Comparison of ENCODE assay signal across 10 cellular contexts in the genomic region with DNA sequence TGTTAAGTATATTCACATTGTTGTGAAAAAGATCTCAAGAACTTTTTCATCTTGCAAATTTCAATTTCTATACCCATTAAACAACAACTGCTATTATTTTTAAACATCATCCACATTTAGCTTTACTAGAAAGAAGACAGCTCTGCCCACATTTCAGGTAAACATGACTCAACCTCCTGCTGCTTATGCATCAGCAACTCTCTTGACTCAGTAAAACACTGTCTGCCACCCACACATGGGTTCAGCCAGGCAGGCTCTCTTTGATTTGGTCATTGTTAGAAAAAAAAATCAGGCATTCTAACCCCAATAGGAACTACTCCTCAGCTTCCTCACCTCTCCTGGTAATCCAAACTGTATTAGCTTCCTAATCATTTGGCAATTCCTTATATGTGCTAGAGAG. TPM values are rescaled to one million over a fixed set of nuclear protein-coding genes. Genes with fewer than 3 reads are reported as not detected.
DNase-seq lines count a peak whose midpoint lies in the region; ATAC-seq and TF ChIP-seq lines count a peak whose summit lies in the region.
"Had no signal": no experiment of that assay in that cellular context is flagged by ENCODE, and none has a peak within 500 bp of the region (broad histone marks: within the 10 kb centered on the region; RNA-seq: fewer than 3 reads in every experiment).

No MANE protein-coding gene starts in this region.

- POLR2A ChIA-PET in GM10248 (lab: Yijun Ruan, JAX): interaction anchor here (0.6 to 0.7 kb wide), 2 partner anchors 12 to 145 kb away, joined by 3 to 5 read pairs; no protein-coding TSS in a partner anchor

- intact Hi-C loops in lower leg skin (cut with DNase I; ENCODE audit: low total_unique reads): no loop called here

- H3K9me3 ChIP-seq in Peyer's patch: no peaks in the 10 kb centered on the region

- peak overlapping the region; percentile 32 for H3K27ac ChIP-seq in layer of hippocampus (ENCODE audit: low read depth, low read length)
- no peak overlapping the region for H3K27ac ChIP-seq in Peyer's patch
- H3K27ac ChIP-seq: HL-60 had no signal

- peak; percentile 39 for DNase-seq in GM10248 (ENCODE audit: extremely low spot score)
- peak; percentile 74 for DNase-seq in activated CD4-positive, alpha-beta T cell treated with anti-CD3 and anti-CD28 coated beads for 48 hours
- no peak for DNase-seq in effector CD8-positive, alpha-beta T cell (lab: John Stamatoyannopoulos, UW)
- DNase-seq in lower leg skin (ENCODE audit: low spot score in 2 of 2): no peak
- no peak for DNase-seq in DMS153 (lab: John Stamatoyannopoulos, UW)
- no peak for DNase-seq in Peyer's patch

- peak; percentile 41 for ATAC-seq in HG02571 (IDR thresholded peaks at IDR 0.05; ENCODE audit: unreplicated experiment)
- ATAC-seq: Panc1 had no signal

- CTCF ChIA-PET in GM10248 (lab: Yijun Ruan, JAX): interaction anchor here (1.4 to 21.2 kb wide), 5 partner anchors 8 to 62 kb away, joined by 3 to 306 read pairs (median 10); a partner anchor contains a TSS

- TF ChIP-seq POLR2A in lower leg skin (IDR thresholded peaks at IDR 0.05) (no peak), Peyer's patch (IDR thresholded peaks at IDR 0.05) (no peak)

- no peaks in the 10 kb centered on the region for H3K36me3 ChIP-seq in Peyer's patch

- no peaks in the 10 kb centered on the region for H3K4me1 ChIP-seq in Peyer's patch

- TF ChIP-seq CTCF in GM10248 (IDR thresholded peaks at IDR 0.05; ENCODE audit: control extremely low read depth, extremely low read depth, low read depth, missing control alignments): no peak
- TF ChIP-seq CTCF in lower leg skin (IDR thresholded peaks at IDR 0.05): no peak
- no peak for TF ChIP-seq CTCF in Peyer's patch (IDR thresholded peaks at IDR 0.05)

- no peaks in the 10 kb centered on the region for H3K27me3 ChIP-seq in layer of hippocampus (ENCODE audit: control insufficient read depth, insufficient read depth, low read length)
- no peaks in the 10 kb centered on the region for H3K27me3 ChIP-seq in Peyer's patch

- no peak overlapping the region for H3K4me3 ChIP-seq in lower leg skin (ENCODE audit: low read depth, poor library complexity, severe bottlenecking)
- H3K4me3 ChIP-seq in Peyer's patch: no peak overlapping the region

RNA-seq across cellular contexts. Expression of a gene that starts 5.1 kb away (rescaled TPM):
- total RNA-seq in lower leg skin (100 to 1,000 TPM in 1 of 4 donors, 10 to 100 TPM in 3; 57.6 to 113 (median 87.2) TPM), Peyer's patch (10 to 100 TPM; 11.6 to 41.0 (median 39.2) TPM)

RNA-seq across cellular contexts. Expression of a gene that starts 17.8 kb away (rescaled TPM):
- total RNA-seq in lower leg skin (10 to 100 TPM; 28.6 to 51.2 (median 41.3) TPM), Peyer's patch (10 to 100 TPM; 19.0 to 41.0 (median 27.4) TPM)

RNA-seq across cellular contexts. Expression of a gene that starts 35.3 kb away (rescaled TPM):
- not detected for total RNA-seq in lower leg skin
- total RNA-seq in Peyer's patch: not detected

RNA-seq across cellular contexts. Expression of a gene that starts 59.5 kb away (rescaled TPM):
- not detected for total RNA-seq in lower leg skin
- total RNA-seq in Peyer's patch: not detected

Comparison
In these comparisons a context has a peak if more than half of its experiments do, and no peak if none do; other contexts are left out.
1. DNase-seq: peak in GM10248 (single experiment) and activated CD4-positive, alpha-beta T cell treated with anti-CD3 and anti-CD28 coated beads for 48 hours (single experiment); none in effector CD8-positive, alpha-beta T cell (single experiment), lower leg skin (0 of 2), DMS153 (single experiment) and Peyer's patch (0 of 3).